Comparison of ENCODE assay signal across 8 cellular contexts in genomic region chr2:208254118-208254870, GRCh38. TPM values are rescaled to one million over a fixed set of nuclear protein-coding genes. Genes with fewer than 3 reads are reported as not detected.
A peak's percentile ranks its signal among the peaks of the same experiment; 100 is the strongest.
DNase-seq lines count a peak whose midpoint lies in the region; ATAC-seq and TF ChIP-seq lines count a peak whose summit lies in the region.

No MANE protein-coding gene starts in this region.

- H3K27ac ChIP-seq in muscle layer of colon (ENCODE audit: low read depth, low read length), result peak overlapping the region; percentile 91

- H3K36me3 ChIP-seq in NT2/D1 (ENCODE audit: insufficient read depth, insufficient read length, low read length) (peaks cover 41% of the 10 kb centered on the region), muscle layer of colon (ENCODE audit: insufficient read depth, low read length) (peaks cover 18% of the 10 kb centered on the region)

- peak; percentile 69 for ATAC-seq in GM19463 (IDR thresholded peaks at IDR 0.05; ENCODE audit: unreplicated experiment)

- H3K4me3 ChIP-seq in NT2/D1 (ENCODE audit: insufficient read length, low read depth) (peak overlapping the region; percentile 98), epithelial cell of proximal tubule (ENCODE audit: low read depth, low read length) (peak overlapping the region; percentile 69), muscle layer of colon (ENCODE audit: low read depth in 1 of 2, low read length in 2 of 2) (peak overlapping the region; percentile 98 to 99)

- H3K4me1 ChIP-seq in NT2/D1 (ENCODE audit: insufficient read depth, insufficient read length), result no peaks in the 10 kb centered on the region
- H3K4me1 ChIP-seq in muscle layer of colon (ENCODE audit: insufficient read depth, low read length), result peaks cover 21% of the 10 kb centered on the region

- TF ChIP-seq CTCF in epithelial cell of proximal tubule (conservative IDR thresholded peaks at IDR 0.05; ENCODE audit: low read depth, low read length), result peak; percentile 85

- DNase-seq in COR-L47 (lab: John Stamatoyannopoulos, UW), result peak; percentile 47
- peak; percentile 80 for DNase-seq in HK-2 (ENCODE audit: unreplicated experiment)
- peak; percentile 86 for DNase-seq in NT2/D1 (ENCODE audit: low read depth, low spot score)
- peak; percentile 57 for DNase-seq in activated T-cell treated with anti-CD3 and anti-CD28 coated beads for 4 hours
- no peak for DNase-seq in epithelial cell of proximal tubule (ENCODE audit: low read depth)
- peak; percentile 90 for DNase-seq in stimulated activated CD8-positive, alpha-beta memory T cell treated with anti-CD3 and anti-CD28 coated beads, Interleukin-4, amount 100 ng/mL, for 48 hours

- H3K27me3 ChIP-seq in NT2/D1 (ENCODE audit: insufficient read depth, insufficient read length), result no peaks in the 10 kb centered on the region
- no peaks in the 10 kb centered on the region for H3K27me3 ChIP-seq in muscle layer of colon (ENCODE audit: control insufficient read depth in 1 of 2, insufficient read depth in 2 of 2, low read length in 2 of 2)

- H3K9ac ChIP-seq in NT2/D1 (ENCODE audit: insufficient read length, low read depth) (peak overlapping the region; percentile 100), muscle layer of colon (ENCODE audit: low read length) (peak overlapping the region; percentile 30)

- no peaks in the 10 kb centered on the region for H3K9me3 ChIP-seq in NT2/D1 (ENCODE audit: insufficient read depth, low read length)
- no peaks in the 10 kb centered on the region for H3K9me3 ChIP-seq in muscle layer of colon (ENCODE audit: low read length)

RNA-seq across cellular contexts. Expression of gene IDH1, which starts 0.6 kb away (rescaled TPM):
- total RNA-seq in epithelial cell of proximal tubule, result 93.1 and 113 TPM in 2 replicates

RNA-seq across cellular contexts. Expression of gene PIKFYVE, which starts 11.8 kb away (rescaled TPM):
- total RNA-seq in epithelial cell of proximal tubule, result 10.8 and 13.8 TPM in 2 replicates
